ENCODE assay signal across 9 cellular contexts in genomic region chr6:5997420-5998093, GRCh38. TPM values are rescaled to one million over a fixed set of nuclear protein-coding genes. Genes with fewer than 3 reads are reported as not detected.
DNase-seq lines count a peak whose midpoint lies in the region; ATAC-seq and TF ChIP-seq lines count a peak whose summit lies in the region.
"Had no signal": no experiment of that assay in that cellular context is flagged by ENCODE, and none has a peak within 500 bp of the region (broad histone marks: within the 10 kb centered on the region; RNA-seq: fewer than 3 reads in every experiment).

No MANE protein-coding gene starts in this region.

- H3K4me1 Mint-ChIP-seq in CD14-positive monocyte = peaks cover 69% of the 10 kb centered on the region
- H3K4me1 Mint-ChIP-seq in activated T-helper 17 cell treated with anti-CD3 and anti-CD28 coated beads, Interleukin-2, amount 50 U/mL, for 72 hours = peaks cover 40% of the 10 kb centered on the region
- H3K4me1 Mint-ChIP-seq in stimulated activated naive B cell treated with anti-CD40 and anti-IgM and Interleukin-4, amounts not matched to agents 10 μg/mL and 1 μg/mL and 100 μg/mL, for 72 hours = peaks cover 46 to 69% of the 10 kb centered on the region in 2 donors

- H3K4me1 ChIP-seq in HUES64 (ENCODE audit: insufficient read depth, low read length) (peaks cover 32% of the 10 kb centered on the region), iPS-18a (ENCODE audit: control insufficient read depth, low read depth, low read length) (peaks cover 37% of the 10 kb centered on the region)

- no peaks in the 10 kb centered on the region for H3K36me3 ChIP-seq in HUES64 (ENCODE audit: insufficient read depth, low read length)
- H3K36me3 ChIP-seq in iPS-18a (ENCODE audit: control insufficient read depth, low read depth, low read length) = no peaks in the 10 kb centered on the region

- H3K9me3 ChIP-seq in HUES64 (ENCODE audit: insufficient read depth, low read depth, low read length) (no peaks in the 10 kb centered on the region), iPS-18a (ENCODE audit: control insufficient read depth, low read depth, low read length) (no peaks in the 10 kb centered on the region)

- peak; percentile 23 for ATAC-seq in activated T-helper 17 cell treated with anti-CD3 and anti-CD28 coated beads, Interleukin-2, amount 50 U/mL, for 72 hours (replicated peaks)
- ATAC-seq in stimulated activated naive B cell treated with anti-CD40 and anti-IgM and Interleukin-4, amounts not matched to agents 10 μg/mL and 1 μg/mL and 100 μg/mL, for 72 hours (replicated peaks) = peak; percentile 44 to 57
- ATAC-seq in HG02938 (IDR thresholded peaks at IDR 0.05; ENCODE audit: unreplicated experiment) = no peak
- no peak for ATAC-seq in GM21717 (IDR thresholded peaks at IDR 0.05; ENCODE audit: unreplicated experiment)
- ATAC-seq: HCT116 had no signal

- H3K4me3 Mint-ChIP-seq in CD14-positive monocyte = peak overlapping the region; percentile 98
- H3K4me3 Mint-ChIP-seq in activated T-helper 17 cell treated with anti-CD3 and anti-CD28 coated beads, Interleukin-2, amount 50 U/mL, for 72 hours = peak overlapping the region; percentile 82
- H3K4me3 Mint-ChIP-seq in stimulated activated naive B cell treated with anti-CD40 and anti-IgM and Interleukin-4, amounts not matched to agents 10 μg/mL and 1 μg/mL and 100 μg/mL, for 72 hours = peak overlapping the region; percentile 87 to 90

- peaks cover 18 to 44% of the 10 kb centered on the region in 2 donors for H3K36me3 Mint-ChIP-seq in CD14-positive monocyte
- peaks cover 30% of the 10 kb centered on the region for H3K36me3 Mint-ChIP-seq in activated T-helper 17 cell treated with anti-CD3 and anti-CD28 coated beads, Interleukin-2, amount 50 U/mL, for 72 hours (ENCODE audit: low read depth)
- H3K36me3 Mint-ChIP-seq in stimulated activated naive B cell treated with anti-CD40 and anti-IgM and Interleukin-4, amounts not matched to agents 10 μg/mL and 1 μg/mL and 100 μg/mL, for 72 hours = peaks cover 19 to 20% of the 10 kb centered on the region in 2 donors

- peaks cover 19 to 81% (median 60%) of the 10 kb centered on the region in 7 donors for H3K9me3 Mint-ChIP-seq in CD14-positive monocyte
- peaks cover 5% of the 10 kb centered on the region for H3K9me3 Mint-ChIP-seq in activated T-helper 17 cell treated with anti-CD3 and anti-CD28 coated beads, Interleukin-2, amount 50 U/mL, for 72 hours
- H3K9me3 Mint-ChIP-seq in stimulated activated naive B cell treated with anti-CD40 and anti-IgM and Interleukin-4, amounts not matched to agents 10 μg/mL and 1 μg/mL and 100 μg/mL, for 72 hours = peaks cover 17% of the 10 kb centered on the region in 2 donors

- peaks cover 89 to 99% (median 95%) of the 10 kb centered on the region in 3 donors for H3K27me3 Mint-ChIP-seq in CD14-positive monocyte (ENCODE audit: low read depth in 3 of 3)
- peaks cover 78% of the 10 kb centered on the region for H3K27me3 Mint-ChIP-seq in activated T-helper 17 cell treated with anti-CD3 and anti-CD28 coated beads, Interleukin-2, amount 50 U/mL, for 72 hours
- peaks cover 78 to 100% of the 10 kb centered on the region in 2 donors for H3K27me3 Mint-ChIP-seq in stimulated activated naive B cell treated with anti-CD40 and anti-IgM and Interleukin-4, amounts not matched to agents 10 μg/mL and 1 μg/mL and 100 μg/mL, for 72 hours

- 2% methylated on average over 22 of the region's 23 CpGs for WGBS in HUES64

- DNase-seq in CD14-positive monocyte (ENCODE audit: low spot score) = peak; percentile 58
- no peak for DNase-seq in stimulated activated naive B cell treated with anti-CD40 and anti-IgM and Interleukin-4, amounts not matched to agents 10 μg/mL and 1 μg/mL and 100 μg/mL, for 72 hours
- no peak for DNase-seq in effector CD8-positive, alpha-beta T cell (lab: John Stamatoyannopoulos, UW)

- H3K4me3 ChIP-seq in HUES64 (ENCODE audit: low read length) = peak overlapping the region; percentile 49
- H3K4me3 ChIP-seq in iPS-18a (ENCODE audit: low read length) = peak overlapping the region; percentile 72

- TF ChIP-seq CTCF in CD14-positive monocyte (IDR thresholded peaks at IDR 0.05) = no peak

- H3K9ac ChIP-seq in HUES64 (ENCODE audit: low read depth, low read length) (no peak overlapping the region), iPS-18a (ENCODE audit: low read length) (no peak overlapping the region)

- no peak overlapping the region for H3K27ac ChIP-seq in HUES64 (ENCODE audit: low read depth, low read length)
- H3K27ac ChIP-seq in iPS-18a (ENCODE audit: low read length) = no peak overlapping the region

- H3K27me3 ChIP-seq in HUES64 (ENCODE audit: insufficient read depth, low read length) (peaks cover 100% of the 10 kb centered on the region), iPS-18a (ENCODE audit: control insufficient read depth, insufficient read depth, low read length) (peaks cover 100% of the 10 kb centered on the region)

- intact Hi-C loops in CD14-positive monocyte (cut with micrococcal nuclease) = no loop called here

- H3K27ac Mint-ChIP-seq in CD14-positive monocyte = peak overlapping the region; percentile 63 to 85 (median 77)
- peak overlapping the region; percentile 58 for H3K27ac Mint-ChIP-seq in activated T-helper 17 cell treated with anti-CD3 and anti-CD28 coated beads, Interleukin-2, amount 50 U/mL, for 72 hours
- H3K27ac Mint-ChIP-seq in stimulated activated naive B cell treated with anti-CD40 and anti-IgM and Interleukin-4, amounts not matched to agents 10 μg/mL and 1 μg/mL and 100 μg/mL, for 72 hours = peak overlapping the region; percentile 81

RNA-seq across cellular contexts. Expression of gene NRN1, which starts 9.2 kb away (rescaled TPM):
- polyA plus RNA-seq in CD14-positive monocyte = not detected
- polyA plus RNA-seq in HUES64 (2013, experiment 1 of 2) = 0.55 TPM
- polyA plus RNA-seq in HUES64 (2013, experiment 2 of 2) = 0.89 TPM
- total RNA-seq in activated T-helper 17 cell treated with anti-CD3 and anti-CD28 coated beads, Interleukin-2, amount 50 U/mL, for 72 hours = 10 to 100 TPM in 1 of 2 donors, 1 to 10 TPM in 1; 1.1 to 14.7 TPM

Comparison
In these comparisons a context has a peak if more than half of its experiments do, and no peak if none do; other contexts are left out.
1. ATAC-seq: peak in activated T-helper 17 cell treated with anti-CD3 and anti-CD28 coated beads, Interleukin-2, amount 50 U/mL, for 72 hours (single experiment) and stimulated activated naive B cell treated with anti-CD40 and anti-IgM and Interleukin-4, amounts not matched to agents 10 μg/mL and 1 μg/mL and 100 μg/mL, for 72 hours (2 of 2); none in HG02938 (single experiment) and GM21717 (single experiment).
2. Peak in every context shown above with its lines, with median percentiles within 50 percentile points of each other: H3K27ac Mint-ChIP-seq and H3K4me3 Mint-ChIP-seq.